ENCODE assay signal across 30 cellular contexts in the genomic region with DNA sequence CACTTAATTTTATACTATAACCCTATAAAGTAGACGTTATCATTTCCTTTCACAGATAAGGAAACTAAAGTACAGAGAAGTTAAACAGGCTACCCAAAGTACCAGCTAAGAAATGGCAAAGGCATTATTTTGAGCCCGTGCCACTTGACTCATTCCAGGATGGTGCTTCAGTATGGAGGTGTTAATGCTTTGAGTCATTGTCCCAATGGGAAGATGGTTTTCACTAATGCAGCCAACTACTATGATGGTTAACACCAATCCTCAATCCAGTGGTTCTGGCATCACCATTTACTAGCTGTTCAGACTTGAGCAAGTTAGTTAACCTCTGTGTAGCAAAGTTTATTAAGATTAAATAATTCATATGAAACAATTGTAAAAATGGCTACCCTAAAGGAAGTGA.
"Had no signal": no experiment of that assay in that cellular context is flagged by ENCODE, and none has a peak within 500 bp of the region (broad histone marks: within the 10 kb centered on the region; RNA-seq: fewer than 3 reads in every experiment).

No MANE protein-coding gene starts in this region.

- H3K4me1 Mint-ChIP-seq: activated CD4-positive, alpha-beta T cell treated with anti-CD3 and anti-CD28 coated beads, Interleukin-2, amount 10 ng/mL, durations not matched to agents 7 days and 5 days; activated naive CD4-positive, alpha-beta T cell treated with anti-CD3 and anti-CD28 coated beads, Interleukin-2, amount 10 ng/mL, durations not matched to agents 7 days and 5 days; IgD-negative memory B cell had no signal

- H3K27me3 ChIP-seq: body of pancreas, breast epithelium, Peyer's patch had no signal

- H3K4me1 ChIP-seq: body of pancreas, Peyer's patch had no signal

- H3K36me3 Mint-ChIP-seq: activated naive CD4-positive, alpha-beta T cell treated with anti-CD3 and anti-CD28 coated beads, Interleukin-2, amount 10 ng/mL, durations not matched to agents 7 days and 5 days; activated naive CD8-positive, alpha-beta T cell; IgD-negative memory B cell had no signal

- H3K9me3 ChIP-seq: body of pancreas, breast epithelium, Peyer's patch had no signal

- H3K36me3 ChIP-seq: breast epithelium, Peyer's patch had no signal

- H3K27ac Mint-ChIP-seq: activated CD4-positive, alpha-beta T cell treated with anti-CD3 and anti-CD28 coated beads, Interleukin-2, amount 10 ng/mL, durations not matched to agents 7 days and 5 days; activated CD8-positive, alpha-beta T cell treated with anti-CD3 and anti-CD28 coated beads, Interleukin-2, amount 10 ng/mL, durations not matched to agents 7 days and 5 days; activated naive CD4-positive, alpha-beta T cell treated with anti-CD3 and anti-CD28 coated beads, Interleukin-2, amount 10 ng/mL, durations not matched to agents 7 days and 5 days; activated naive CD8-positive, alpha-beta T cell; activated T-cell treated with anti-CD3 and anti-CD28 coated beads, Interleukin-2, amount 50 U/mL, for 24 hours; activated T-helper 1 cell treated with anti-CD3 and anti-CD28 coated beads, Interleukin-12 subunit alpha, Interleukin-12 subunit beta, Interleukin-2, Interleukin-4 antibody, amounts not matched to agents 30 ng/mL and 10 ng/mL and 1 ng/mL, durations not matched to agents 14 hours and 24 hours and 36 hours; IgD-negative memory B cell had no signal

- H3K27me3 Mint-ChIP-seq: activated CD4-positive, alpha-beta T cell treated with anti-CD3 and anti-CD28 coated beads, Interleukin-2, amount 10 ng/mL, durations not matched to agents 7 days and 5 days; activated naive CD4-positive, alpha-beta T cell treated with anti-CD3 and anti-CD28 coated beads, Interleukin-2, amount 10 ng/mL, durations not matched to agents 7 days and 5 days; activated naive CD8-positive, alpha-beta T cell; activated T-cell treated with anti-CD3 and anti-CD28 coated beads, Interleukin-2, amount 50 U/mL, for 24 hours; IgD-negative memory B cell had no signal

- H3K4me3 Mint-ChIP-seq: activated CD4-positive, alpha-beta T cell treated with anti-CD3 and anti-CD28 coated beads, Interleukin-2, amount 10 ng/mL, durations not matched to agents 7 days and 5 days; activated CD8-positive, alpha-beta T cell treated with anti-CD3 and anti-CD28 coated beads, Interleukin-2, amount 10 ng/mL, durations not matched to agents 7 days and 5 days; activated naive CD4-positive, alpha-beta T cell treated with anti-CD3 and anti-CD28 coated beads, Interleukin-2, amount 10 ng/mL, durations not matched to agents 7 days and 5 days; activated naive CD8-positive, alpha-beta T cell; activated T-cell treated with anti-CD3 and anti-CD28 coated beads, Interleukin-2, amount 50 U/mL, for 24 hours; activated T-helper 1 cell treated with anti-CD3 and anti-CD28 coated beads, Interleukin-12 subunit alpha, Interleukin-12 subunit beta, Interleukin-2, Interleukin-4 antibody, amounts not matched to agents 30 ng/mL and 10 ng/mL and 1 ng/mL, durations not matched to agents 14 hours and 24 hours and 36 hours; IgD-negative memory B cell had no signal

- H3K4me3 ChIP-seq: body of pancreas, breast epithelium, Peyer's patch had no signal

- ATAC-seq: activated CD8-positive, alpha-beta T cell treated with anti-CD3 and anti-CD28 coated beads, Interleukin-2, amount 10 ng/mL, durations not matched to agents 7 days and 5 days; body of pancreas; PC-3; Right ventricle myocardium inferior had no signal

- DNase-seq: activated CD4-positive, alpha-beta T cell treated with anti-CD3 and anti-CD28 coated beads, Interleukin-2, amount 10 ng/mL, durations not matched to agents 7 days and 5 days; activated CD4-positive, alpha-beta T cell treated with anti-CD3 and anti-CD28 coated beads, Interleukin-2, amount 50 U/mL, for 48 hours; activated CD8-positive, alpha-beta T cell treated with anti-CD3 and anti-CD28 coated beads, Interleukin-2, amount 10 ng/mL, durations not matched to agents 7 days and 5 days; activated naive CD4-positive, alpha-beta T cell treated with anti-CD3 and anti-CD28 coated beads, Interleukin-2, amount 10 ng/mL, durations not matched to agents 7 days and 5 days; activated T-cell treated with anti-CD3 and anti-CD28 coated beads, Interleukin-2, amount 50 U/mL, for 24 hours; amygdala; body of pancreas; Karpas-422; KBM-7; MM.1S; MV-4-11; NCI-H1092; NCI-H1436 treated with DMSO at 0.1 percent for 48 hours; NCI-H1694 treated with DMSO at 0.1 percent for 48 hours; NCI-H2029; NCI-H345; NCI-H524 treated with DMSO at 0.1 percent for 48 hours; PC-3; Peyer's patch; SIG-M5; SW 1271; T-helper 1 cell; T-helper 2 cell; T-helper 9 cell had no signal

- H3K27ac ChIP-seq: body of pancreas, breast epithelium, Peyer's patch, RWPE1 had no signal
